1 cellular context compared by ENCODE assay signal in genomic region chr2:20065885-20066602, GRCh38.
A peak's percentile ranks its signal among the peaks of the same experiment; 100 is the strongest.
TF ChIP-seq lines count a peak whose summit lies in the region.

No MANE protein-coding gene starts in this region.

TF ChIP-seq in HepG2, 621 proteins besides CTCF, POLR2A, EP300 and RAD21 (continued from another document and continues in another):
- TF ChIP-seq ZNF430 (CRISPR knock-in tag; IDR thresholded peaks at IDR 0.05) (peak; percentile 77; the same call in 1 of the 2 replicates), ERF (CRISPR knock-in tag; IDR thresholded peaks at IDR 0.05) (peak; percentile 46; the same call in 1 of the 2 replicates), TOE1 (CRISPR knock-in tag; IDR thresholded peaks at IDR 0.05) (no peak), HMGXB4 (CRISPR knock-in tag; IDR thresholded peaks at IDR 0.05; ENCODE audit: borderline replicate concordance in 1 of 2, low read depth in 1 of 2) (peak in 1 of 2 experiments; percentile 60; a peak in 1 of 4 replicates), ZNF574 (CRISPR knock-in tag; IDR thresholded peaks at IDR 0.05) (peak; percentile 70), POGZ (CRISPR knock-in tag; IDR thresholded peaks at IDR 0.05) (peak; percentile 53; the same call in 1 of the 2 replicates), GATAD2A (CRISPR knock-in tag; IDR thresholded peaks at IDR 0.05) (peak; percentile 87), ZNF274 (CRISPR knock-in tag; IDR thresholded peaks at IDR 0.05) (peak; percentile 63; the same call in 1 of the 2 replicates), TEAD3 (CRISPR knock-in tag; optimal IDR thresholded peaks at IDR 0.05; ENCODE audit: borderline replicate concordance) (peak; percentile 70), ZNF772 (CRISPR knock-in tag; IDR thresholded peaks at IDR 0.05) (peak; percentile 88; the same call in 1 of the 2 replicates), BCL6 (CRISPR knock-in tag; IDR thresholded peaks at IDR 0.05) (peak; percentile 39; the same call in 1 of the 2 replicates), AHDC1 (CRISPR knock-in tag; IDR thresholded peaks at IDR 0.05; ENCODE audit: borderline replicate concordance) (peak; percentile 59; the same call in 1 of the 2 replicates), ZBTB46 (CRISPR knock-in tag; IDR thresholded peaks at IDR 0.05; ENCODE audit: borderline replicate concordance) (peak; percentile 59; the same call in 1 of the 2 replicates), KDM2A (CRISPR knock-in tag; IDR thresholded peaks at IDR 0.05; ENCODE audit: borderline replicate concordance, low read depth) (peak; percentile 38; the same call in 1 of the 2 replicates), MLX (CRISPR knock-in tag; IDR thresholded peaks at IDR 0.05) (0 out of 2 replicates have a peak, but pooled peaks have one; percentile 32), ZKSCAN8 (CRISPR knock-in tag; IDR thresholded peaks at IDR 0.05; ENCODE audit: borderline replicate concordance) (peak; percentile 80; the same call in 1 of the 2 replicates), FOSL2 (CRISPR knock-in tag; IDR thresholded peaks at IDR 0.05) (peak; percentile 76), NCOA5 (CRISPR knock-in tag; IDR thresholded peaks at IDR 0.05) (no peak), ZNF180 (CRISPR knock-in tag; IDR thresholded peaks at IDR 0.05; ENCODE audit: borderline replicate concordance, low read depth) (no peak), ZNF614 (CRISPR knock-in tag; IDR thresholded peaks at IDR 0.05; ENCODE audit: borderline replicate concordance) (0 out of 2 replicates have a peak, but pooled peaks have one; percentile 63), ARHGAP35 (CRISPR knock-in tag; IDR thresholded peaks at IDR 0.05; ENCODE audit: borderline replicate concordance) (no peak), SP5 (CRISPR knock-in tag; IDR thresholded peaks at IDR 0.05; ENCODE audit: borderline replicate concordance, low read depth) (0 out of 2 replicates have a peak, but pooled peaks have one; percentile 37), FOXP1 (IDR thresholded peaks at IDR 0.05) (no peak), FOXP1 (CRISPR knock-in tag; IDR thresholded peaks at IDR 0.05) (peak; percentile 15; the same call in 1 of the 2 replicates), JDP2 (CRISPR knock-in tag; IDR thresholded peaks at IDR 0.05; ENCODE audit: borderline replicate concordance) (no peak), SMAD3 (CRISPR knock-in tag; IDR thresholded peaks at IDR 0.05) (peak; percentile 55; the same call in 1 of the 2 replicates), ZFX (CRISPR knock-in tag; IDR thresholded peaks at IDR 0.05; ENCODE audit: low read depth) (peak; percentile 77), ETS1 (CRISPR knock-in tag; IDR thresholded peaks at IDR 0.05) (no peak), MTERF4 (CRISPR knock-in tag; IDR thresholded peaks at IDR 0.05) (no peak), FOXP4 (CRISPR knock-in tag; IDR thresholded peaks at IDR 0.05) (peak; percentile 59; the same call in 1 of the 2 replicates), SRF (IDR thresholded peaks at IDR 0.05; ENCODE audit: low read depth, low read length) (peak; percentile 70; the same call in 1 of the 2 replicates), HNRNPUL1 (IDR thresholded peaks at IDR 0.05; ENCODE audit: low read depth, low read length) (no peak), DNMT3B (CRISPR knock-in tag; conservative IDR thresholded peaks at IDR 0.05) (peak; percentile 57; the same call in 1 of the 2 replicates), ZSCAN25 (CRISPR knock-in tag; IDR thresholded peaks at IDR 0.05) (peak; percentile 27; the same call in 1 of the 2 replicates), ZNF547 (CRISPR knock-in tag; IDR thresholded peaks at IDR 0.05) (0 out of 2 replicates have a peak, but pooled peaks have one; percentile 32), FOXJ3 (CRISPR knock-in tag; IDR thresholded peaks at IDR 0.05; ENCODE audit: borderline replicate concordance) (peak; percentile 53; the same call in 1 of the 2 replicates), ZFP91 (CRISPR knock-in tag; IDR thresholded peaks at IDR 0.05; ENCODE audit: borderline replicate concordance) (peak; percentile 78; the same call in 1 of the 2 replicates), CBX2 (IDR thresholded peaks at IDR 0.05; ENCODE audit: low read depth, low read length) (no peak), CBX2 (CRISPR knock-in tag; IDR thresholded peaks at IDR 0.05; ENCODE audit: low read depth) (no peak), TBX2 (CRISPR knock-in tag; IDR thresholded peaks at IDR 0.05; ENCODE audit: borderline replicate concordance) (peak; percentile 81), ZNF709 (CRISPR knock-in tag; IDR thresholded peaks at IDR 0.05) (no peak), TCF7L2 (IDR thresholded peaks at IDR 0.05; ENCODE audit: low read depth, low read length) (no peak), SRSF4 (IDR thresholded peaks at IDR 0.05; ENCODE audit: low read depth, low read length, poor library complexity, severe bottlenecking) (no peak), SPEN (CRISPR knock-in tag; IDR thresholded peaks at IDR 0.05; ENCODE audit: low read depth) (0 out of 2 replicates have a peak, but pooled peaks have one; percentile 53)
